In the genomic region with DNA sequence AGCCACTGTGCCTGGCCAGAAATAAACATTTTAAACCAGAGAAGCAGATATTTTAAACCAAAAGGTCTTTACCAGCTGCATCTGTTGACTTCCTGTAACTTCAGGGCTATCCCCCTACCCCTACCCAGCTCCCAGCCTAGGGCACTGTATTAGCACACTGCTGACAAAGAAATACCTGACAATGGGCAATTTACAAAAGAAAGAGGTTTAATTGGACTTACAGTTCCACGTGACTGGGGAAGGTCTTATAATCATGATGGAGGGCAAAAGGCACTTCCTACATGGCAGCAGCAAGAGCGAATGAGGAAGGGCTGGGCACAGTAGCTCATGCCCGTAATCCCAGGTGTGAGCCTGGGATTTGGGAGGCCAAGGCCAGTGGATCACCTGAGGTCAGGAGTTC, we compare ENCODE assay signal across 17 cellular contexts. TPM values are rescaled to one million over a fixed set of nuclear protein-coding genes. Genes with fewer than 3 reads are reported as not detected.
DNase-seq lines count a peak whose midpoint lies in the region; ATAC-seq and TF ChIP-seq lines count a peak whose summit lies in the region.
"Had no signal": no experiment of that assay in that cellular context is flagged by ENCODE, and none has a peak within 500 bp of the region (broad histone marks: within the 10 kb centered on the region; RNA-seq: fewer than 3 reads in every experiment).

No MANE protein-coding gene starts in this region.

- no peak overlapping the region for H3K4me3 Mint-ChIP-seq in CD14-positive monocyte
- H3K4me3 Mint-ChIP-seq in activated T-helper 1 cell treated with anti-CD3 and anti-CD28 coated beads, Interleukin-12 subunit alpha, Interleukin-12 subunit beta, Interleukin-2, Interleukin-4 antibody, amounts not matched to agents 30 ng/mL and 10 ng/mL and 1 ng/mL, durations not matched to agents 14 hours and 24 hours and 36 hours: no peak overlapping the region
- H3K4me3 Mint-ChIP-seq in naive B cell: peak overlapping the region in 2 of 8 donors; percentile 26 to 50
- H3K4me3 Mint-ChIP-seq in activated CD4-positive, alpha-beta T cell treated with anti-CD3 and anti-CD28 coated beads for 36 hours: no peak overlapping the region

- H3K9me3 Mint-ChIP-seq in CD14-positive monocyte (peaks cover 0 to 15% (median 8%) of the 10 kb centered on the region in 7 donors), naive B cell (peaks cover 0 to 11% (median 5%) of the 10 kb centered on the region in 7 donors)
- peaks cover 5% of the 10 kb centered on the region for H3K9me3 Mint-ChIP-seq in activated T-helper 1 cell treated with anti-CD3 and anti-CD28 coated beads, Interleukin-12 subunit alpha, Interleukin-12 subunit beta, Interleukin-2, Interleukin-4 antibody, amounts not matched to agents 30 ng/mL and 10 ng/mL and 1 ng/mL, durations not matched to agents 14 hours and 24 hours and 36 hours
- H3K9me3 Mint-ChIP-seq in activated CD4-positive, alpha-beta T cell treated with anti-CD3 and anti-CD28 coated beads for 36 hours (ENCODE audit: low read depth): peaks cover 5% of the 10 kb centered on the region

- H3K4me1 Mint-ChIP-seq in CD14-positive monocyte: peaks cover 4% of the 10 kb centered on the region
- peaks cover 4% of the 10 kb centered on the region for H3K4me1 Mint-ChIP-seq in activated T-helper 1 cell treated with anti-CD3 and anti-CD28 coated beads, Interleukin-12 subunit alpha, Interleukin-12 subunit beta, Interleukin-2, Interleukin-4 antibody, amounts not matched to agents 30 ng/mL and 10 ng/mL and 1 ng/mL, durations not matched to agents 14 hours and 24 hours and 36 hours (ENCODE audit: low read depth)
- H3K4me1 Mint-ChIP-seq in naive B cell: peaks cover 13 to 17% (median 17%) of the 10 kb centered on the region in 3 donors
- H3K4me1 Mint-ChIP-seq in activated CD4-positive, alpha-beta T cell treated with anti-CD3 and anti-CD28 coated beads for 36 hours: peaks cover 2% of the 10 kb centered on the region

- H3K27ac Mint-ChIP-seq in CD14-positive monocyte (peak overlapping the region in 4 of 7 donors; percentile 35 to 64 (median 55)), naive B cell (peak overlapping the region in 4 of 6 donors; percentile 57 to 89 (median 76))
- peak overlapping the region; percentile 67 for H3K27ac Mint-ChIP-seq in activated T-helper 1 cell treated with anti-CD3 and anti-CD28 coated beads, Interleukin-12 subunit alpha, Interleukin-12 subunit beta, Interleukin-2, Interleukin-4 antibody, amounts not matched to agents 30 ng/mL and 10 ng/mL and 1 ng/mL, durations not matched to agents 14 hours and 24 hours and 36 hours
- no peak overlapping the region for H3K27ac Mint-ChIP-seq in activated CD4-positive, alpha-beta T cell treated with anti-CD3 and anti-CD28 coated beads for 36 hours

- no peaks in the 10 kb centered on the region for H3K27me3 ChIP-seq in H7 (ENCODE audit: control insufficient read depth, insufficient read depth, low read length)
- H3K27me3 ChIP-seq: BE2C had no signal

- TF ChIP-seq CTCF in CD14-positive monocyte (IDR thresholded peaks at IDR 0.05): no peak

- H3K27me3 Mint-ChIP-seq in CD14-positive monocyte (ENCODE audit: low read depth in 3 of 3) (no peaks in the 10 kb centered on the region), naive B cell (no peaks in the 10 kb centered on the region)
- no peaks in the 10 kb centered on the region for H3K27me3 Mint-ChIP-seq in activated T-helper 1 cell treated with anti-CD3 and anti-CD28 coated beads, Interleukin-12 subunit alpha, Interleukin-12 subunit beta, Interleukin-2, Interleukin-4 antibody, amounts not matched to agents 30 ng/mL and 10 ng/mL and 1 ng/mL, durations not matched to agents 14 hours and 24 hours and 36 hours (ENCODE audit: insufficient read depth)
- H3K27me3 Mint-ChIP-seq in activated CD4-positive, alpha-beta T cell treated with anti-CD3 and anti-CD28 coated beads for 36 hours: no peaks in the 10 kb centered on the region

- CTCF ChIA-PET in activated CD4-positive, alpha-beta T cell treated with anti-CD3 and anti-CD28 coated beads for 36 hours (lab: Charles Lee): interaction anchor here (0.6 kb wide), 1 partner anchor 312 kb away, joined by 3 read pairs; no protein-coding TSS in a partner anchor

- H3K36me3 ChIP-seq in H7 (replicated peaks; ENCODE audit: control insufficient read depth, insufficient read depth, low read length): peaks cover 2% of the 10 kb centered on the region

- no peak for DNase-seq in CD14-positive monocyte (ENCODE audit: low spot score)
- peak; percentile 30 for DNase-seq in H7
- DNase-seq in activated T-helper 1 cell treated with anti-CD3 and anti-CD28 coated beads, Interleukin-12 subunit alpha, Interleukin-12 subunit beta, Interleukin-2, Interleukin-4 antibody, amounts not matched to agents 30 ng/mL and 10 ng/mL and 1 ng/mL, durations not matched to agents 14 hours and 24 hours and 36 hours (ENCODE audit: low spot score): no peak
- no peak for DNase-seq in naive B cell
- no peak for DNase-seq in activated CD4-positive, alpha-beta T cell treated with anti-CD3 and anti-CD28 coated beads for 36 hours
- DNase-seq in foreskin melanocyte: no peak
- DNase-seq: ACHN, BE2C, DMS 273 treated with DMSO at 0.1 percent for 48 hours, EL, HCEC 1CT, NCI-H1436 treated with DMSO at 0.1 percent for 48 hours, NCI-H2081, NCI-H2227 treated with DMSO at 0.1 percent for 48 hours, NCI-H526, RPMI8226 had no signal

- POLR2A ChIA-PET in activated CD4-positive, alpha-beta T cell treated with anti-CD3 and anti-CD28 coated beads for 36 hours (lab: Charles Lee): interaction anchor here (0.6 kb wide), 1 partner anchor 8 kb away, joined by 3 read pairs; no protein-coding TSS in a partner anchor

- H3K36me3 Mint-ChIP-seq in CD14-positive monocyte: peaks cover 32 to 68% of the 10 kb centered on the region in 2 donors
- peaks cover 40% of the 10 kb centered on the region for H3K36me3 Mint-ChIP-seq in activated T-helper 1 cell treated with anti-CD3 and anti-CD28 coated beads, Interleukin-12 subunit alpha, Interleukin-12 subunit beta, Interleukin-2, Interleukin-4 antibody, amounts not matched to agents 30 ng/mL and 10 ng/mL and 1 ng/mL, durations not matched to agents 14 hours and 24 hours and 36 hours (ENCODE audit: low read depth)
- peaks cover 8 to 23% of the 10 kb centered on the region in 2 donors for H3K36me3 Mint-ChIP-seq in naive B cell
- H3K36me3 Mint-ChIP-seq in activated CD4-positive, alpha-beta T cell treated with anti-CD3 and anti-CD28 coated beads for 36 hours (ENCODE audit: low read depth): peaks cover 51% of the 10 kb centered on the region

- ATAC-seq in naive B cell (ENCODE audit: low read depth in 2 of 2): no peak
- no peak for ATAC-seq in GM19455 (IDR thresholded peaks at IDR 0.05; ENCODE audit: unreplicated experiment)
- no peak for ATAC-seq in activated CD4-positive, alpha-beta T cell treated with anti-CD3 and anti-CD28 coated beads for 36 hours

- intact Hi-C loops in CD14-positive monocyte (cut with micrococcal nuclease): no loop called here
- intact Hi-C loops in activated T-helper 1 cell treated with anti-CD3 and anti-CD28 coated beads, Interleukin-12 subunit alpha, Interleukin-12 subunit beta, Interleukin-2, Interleukin-4 antibody, amounts not matched to agents 30 ng/mL and 10 ng/mL and 1 ng/mL, durations not matched to agents 14 hours and 24 hours and 36 hours (cut with micrococcal nuclease): no loop called here
- intact Hi-C loops in activated CD4-positive, alpha-beta T cell treated with anti-CD3 and anti-CD28 coated beads for 36 hours (cut with DNase I, micrococcal nuclease): no loop called here

- H3K4me3 ChIP-seq in H7 (ENCODE audit: insufficient read depth, low read depth, low read length): no peak overlapping the region

RNA-seq across cellular contexts. Expression of a gene that starts 26.0 kb away (rescaled TPM):
- polyA plus RNA-seq in CD14-positive monocyte: 10 to 100 TPM; 10.2 to 11.8 TPM
- 49.5 and 76.3 TPM in 2 replicates for total RNA-seq in H7 (2014; rRNA removed; shearing (Covaris generic))
- 22.2 and 23.7 TPM in 2 replicates for total RNA-seq in activated T-helper 1 cell treated with anti-CD3 and anti-CD28 coated beads, Interleukin-12 subunit alpha, Interleukin-12 subunit beta, Interleukin-2, Interleukin-4 antibody, amounts not matched to agents 30 ng/mL and 10 ng/mL and 1 ng/mL, durations not matched to agents 14 hours and 24 hours and 36 hours
- 10 to 100 TPM; 12.9 to 23.9 (median 14.6) TPM for polyA plus RNA-seq in naive B cell (ENCODE audit: low read depth in 6 of 6)
- total RNA-seq in activated CD4-positive, alpha-beta T cell treated with anti-CD3 and anti-CD28 coated beads for 36 hours: 10 to 100 TPM; 23.8 to 27.6 TPM

RNA-seq across cellular contexts. Expression of a gene that starts 30.0 kb away (rescaled TPM):
- polyA plus RNA-seq in CD14-positive monocyte (10 to 100 TPM in 1 of 2 donors, 1 to 10 TPM in 1; 9.6 to 16.9 TPM), naive B cell (ENCODE audit: low read depth in 6 of 6) (10 to 100 TPM in 5 of 6 donors, 1 to 10 TPM in 1; 9.4 to 15.0 (median 11.9) TPM)
- 13.3 and 19.0 TPM in 2 replicates for total RNA-seq in H7 (2014; rRNA removed; shearing (Covaris generic))
- total RNA-seq in activated T-helper 1 cell treated with anti-CD3 and anti-CD28 coated beads, Interleukin-12 subunit alpha, Interleukin-12 subunit beta, Interleukin-2, Interleukin-4 antibody, amounts not matched to agents 30 ng/mL and 10 ng/mL and 1 ng/mL, durations not matched to agents 14 hours and 24 hours and 36 hours: 17.4 and 18.5 TPM in 2 replicates
- total RNA-seq in activated CD4-positive, alpha-beta T cell treated with anti-CD3 and anti-CD28 coated beads for 36 hours: 10 to 100 TPM; 18.0 to 21.5 TPM

RNA-seq across cellular contexts. Expression of a gene that starts 34.9 kb away (rescaled TPM):
- polyA plus RNA-seq in CD14-positive monocyte: 1 to 10 TPM; 4.7 to 9.0 TPM
- total RNA-seq in H7 (2014; rRNA removed; shearing (Covaris generic)): 24.0 and 46.5 TPM in 2 replicates
- 111 and 116 TPM in 2 replicates for total RNA-seq in activated T-helper 1 cell treated with anti-CD3 and anti-CD28 coated beads, Interleukin-12 subunit alpha, Interleukin-12 subunit beta, Interleukin-2, Interleukin-4 antibody, amounts not matched to agents 30 ng/mL and 10 ng/mL and 1 ng/mL, durations not matched to agents 14 hours and 24 hours and 36 hours
- 10 to 100 TPM; 18.6 to 42.5 (median 24.7) TPM for polyA plus RNA-seq in naive B cell (ENCODE audit: low read depth in 6 of 6)
- total RNA-seq in activated CD4-positive, alpha-beta T cell treated with anti-CD3 and anti-CD28 coated beads for 36 hours: 10 to 100 TPM; 87.8 to 98.3 TPM

RNA-seq across cellular contexts. Expression of a gene that starts 37.1 kb away (rescaled TPM):
- polyA plus RNA-seq in CD14-positive monocyte (10 to 100 TPM; 36.4 to 37.3 TPM), naive B cell (ENCODE audit: low read depth in 6 of 6) (10 to 100 TPM; 25.4 to 32.4 (median 28.9) TPM)
- 105 and 119 TPM in 2 replicates for total RNA-seq in H7 (2014; rRNA removed; shearing (Covaris generic))
- total RNA-seq in activated T-helper 1 cell treated with anti-CD3 and anti-CD28 coated beads, Interleukin-12 subunit alpha, Interleukin-12 subunit beta, Interleukin-2, Interleukin-4 antibody, amounts not matched to agents 30 ng/mL and 10 ng/mL and 1 ng/mL, durations not matched to agents 14 hours and 24 hours and 36 hours: 61.2 and 72.0 TPM in 2 replicates
- 10 to 100 TPM; 49.6 to 72.8 TPM for total RNA-seq in activated CD4-positive, alpha-beta T cell treated with anti-CD3 and anti-CD28 coated beads for 36 hours
